10 cellular contexts compared by ENCODE assay signal in genomic region chr5:179618923-179619554, GRCh38. TPM values are rescaled to one million over a fixed set of nuclear protein-coding genes. Genes with fewer than 3 reads are reported as not detected.
DNase-seq lines count a peak whose midpoint lies in the region; ATAC-seq, FAIRE-seq and TF ChIP-seq lines count a peak whose summit lies in the region.
"Had no signal": no experiment of that assay in that cellular context is flagged by ENCODE, and none has a peak within 500 bp of the region (broad histone marks: within the 10 kb centered on the region; RNA-seq: fewer than 3 reads in every experiment).

No MANE protein-coding gene starts in this region.

- ATAC-seq in activated naive CD8-positive, alpha-beta T cell treated with anti-CD3 and anti-CD28 coated beads, Interleukin-2, amount 50 U/mL, for 24 hours = no peak
- ATAC-seq in GM21576 (IDR thresholded peaks at IDR 0.05; ENCODE audit: unreplicated experiment) = no peak

- no peak overlapping the region for H3K27ac ChIP-seq in kidney (ENCODE audit: low read depth in 2 of 2, low read length in 2 of 2)
- peak overlapping the region; percentile 97 for H3K27ac ChIP-seq in subcutaneous abdominal adipose tissue (ENCODE audit: low read depth, low read length)

- H3K9ac ChIP-seq in kidney (ENCODE audit: low read length in 2 of 2) (no peak overlapping the region), subcutaneous abdominal adipose tissue (ENCODE audit: low read length in 5 of 5) (peak overlapping the region in 3 of 5 donors; percentile 16 to 80 (median 20))

- H3K9me3 Mint-ChIP-seq in activated naive CD8-positive, alpha-beta T cell treated with anti-CD3 and anti-CD28 coated beads, Interleukin-2, amount 50 U/mL, for 24 hours = no peaks in the 10 kb centered on the region

- H3K4me3 ChIP-seq in kidney (ENCODE audit: low read length in 2 of 2) (peak overlapping the region; percentile 44 to 97), subcutaneous abdominal adipose tissue (ENCODE audit: low read depth in 1 of 5, low read length in 5 of 5) (peak overlapping the region; percentile 17 to 99 (median 49))

- TF ChIP-seq CTCF in kidney (IDR thresholded peaks at IDR 0.05; ENCODE audit: borderline replicate concordance, extremely low read depth, insufficient read depth) = no peak

- H3K36me3 ChIP-seq in kidney (ENCODE audit: control insufficient read depth in 1 of 2, insufficient read depth in 2 of 2, low read length in 2 of 2) (peaks cover 54 to 77% of the 10 kb centered on the region in 2 donors), subcutaneous abdominal adipose tissue (ENCODE audit: control insufficient read depth in 5 of 5, insufficient read depth in 5 of 5, low read length in 5 of 5) (peaks cover 56 to 73% (median 68%) of the 10 kb centered on the region in 5 donors)

- intact Hi-C loops in kidney (cut with DNase I) = no loop called here
- intact Hi-C loops in posterior vena cava (cut with DNase I) = no loop called here

- no peak for FAIRE-seq in kidney (lab: Jason Lieb, UNC)

- peaks cover 6% of the 10 kb centered on the region for H3K27me3 Mint-ChIP-seq in activated naive CD8-positive, alpha-beta T cell treated with anti-CD3 and anti-CD28 coated beads, Interleukin-2, amount 50 U/mL, for 24 hours

- H3K27ac Mint-ChIP-seq in activated naive CD8-positive, alpha-beta T cell treated with anti-CD3 and anti-CD28 coated beads, Interleukin-2, amount 50 U/mL, for 24 hours = peak overlapping the region; percentile 90

- peaks cover 90% of the 10 kb centered on the region for H3K36me3 Mint-ChIP-seq in activated naive CD8-positive, alpha-beta T cell treated with anti-CD3 and anti-CD28 coated beads, Interleukin-2, amount 50 U/mL, for 24 hours (ENCODE audit: low read depth)

- DNase-seq in activated effector memory CD4-positive, alpha-beta T cell treated with anti-CD3 and anti-CD28 coated beads, Interleukin-2, amount 50 U/mL, for 16 hours = peak; percentile 54
- DNase-seq in activated effector memory CD4-positive, alpha-beta T cell treated with Interleukin-2 at 50 U/mL for 16 hours = no peak
- DNase-seq in activated naive CD8-positive, alpha-beta T cell treated with anti-CD3 and anti-CD28 coated beads, Interleukin-2, amount 50 U/mL, for 24 hours = no peak
- DNase-seq in kidney = no peak
- no peak for DNase-seq in COLO668 (lab: John Stamatoyannopoulos, UW; ENCODE audit: unreplicated experiment)
- DNase-seq in posterior vena cava (ENCODE audit: low spot score) = no peak
- DNase-seq: EL; stimulated activated CD4-positive, alpha-beta T cell treated with anti-CD3 and anti-CD28 coated beads, Interleukin-2, amount 100 ng/mL, for 48 hours had no signal

- H3K9me3 ChIP-seq in kidney (ENCODE audit: control insufficient read depth in 1 of 2, low read length in 2 of 2) (no peaks in the 10 kb centered on the region), subcutaneous abdominal adipose tissue (ENCODE audit: control insufficient read depth in 5 of 5, low read length in 5 of 5) (no peaks in the 10 kb centered on the region)

- peaks cover 20 to 24% of the 10 kb centered on the region in 2 donors for H3K4me1 ChIP-seq in kidney (ENCODE audit: control insufficient read depth in 1 of 2, insufficient read depth in 1 of 2, low read depth in 1 of 2, low read length in 2 of 2)
- H3K4me1 ChIP-seq in subcutaneous abdominal adipose tissue (ENCODE audit: control insufficient read depth in 5 of 5, insufficient read depth in 5 of 5, low read length in 5 of 5) = peaks cover 8 to 65% (median 53%) of the 10 kb centered on the region in 5 donors

- H3K4me1 Mint-ChIP-seq in activated naive CD8-positive, alpha-beta T cell treated with anti-CD3 and anti-CD28 coated beads, Interleukin-2, amount 50 U/mL, for 24 hours = peaks cover 68% of the 10 kb centered on the region

- peak overlapping the region; percentile 98 for H3K4me3 Mint-ChIP-seq in activated naive CD8-positive, alpha-beta T cell treated with anti-CD3 and anti-CD28 coated beads, Interleukin-2, amount 50 U/mL, for 24 hours

- H3K27me3 ChIP-seq in subcutaneous abdominal adipose tissue (ENCODE audit: control insufficient read depth in 5 of 5, insufficient read depth in 4 of 5, low read length in 5 of 5) = no peaks in the 10 kb centered on the region

RNA-seq across cellular contexts. Expression of gene HNRNPH1, which starts 4.4 kb away (rescaled TPM):
- total RNA-seq in kidney (564 TPM), posterior vena cava (100 to 1,000 TPM; 345 to 404 TPM)
- 191 TPM for polyA plus RNA-seq in kidney (ENCODE audit: insufficient read depth, low read depth, low replicate concordance)

Comparison
In these comparisons a context has a peak if more than half of its experiments do, and no peak if none do; other contexts are left out.
1. H3K9ac ChIP-seq: peak in subcutaneous abdominal adipose tissue (3 of 5); none in kidney (0 of 2).